ENCODE assay signal across 18 cellular contexts in the genomic region with DNA sequence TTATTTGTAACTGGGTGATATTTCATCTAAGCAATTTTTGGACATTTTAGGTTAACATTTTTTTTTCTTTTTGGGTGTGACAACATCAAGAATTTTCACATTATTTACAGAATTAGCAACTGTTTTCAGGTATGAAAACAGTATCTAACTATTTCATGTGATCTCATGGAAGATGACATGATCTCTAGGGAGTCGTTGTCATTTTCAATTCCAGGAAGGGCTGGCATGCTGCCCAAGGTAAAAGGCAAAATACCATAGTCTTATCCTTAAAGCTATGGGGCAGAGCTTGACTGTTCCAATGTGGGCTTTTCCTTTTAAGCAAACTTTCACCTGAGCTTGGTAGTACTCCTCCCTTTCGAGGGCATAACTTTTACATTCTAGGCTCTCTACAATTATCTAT.
"Had no signal": no experiment of that assay in that cellular context is flagged by ENCODE, and none has a peak within 500 bp of the region (broad histone marks: within the 10 kb centered on the region; RNA-seq: fewer than 3 reads in every experiment).

No MANE protein-coding gene starts in this region.

- H3K27me3 ChIP-seq: body of pancreas, neutrophil, testis, upper lobe of right lung had no signal

- H3K27ac ChIP-seq: body of pancreas, lower lobe of right lung, neutrophil, testis, upper lobe of right lung had no signal

- DNase-seq: activated CD4-positive, alpha-beta T cell treated with anti-CD3 and anti-CD28 coated beads for 1 hour; activated CD4-positive, alpha-beta T cell treated with anti-CD3 and anti-CD28 coated beads, Interleukin-2, amount 50 U/mL, for 48 hours; activated CD8-positive, alpha-beta memory T cell treated with anti-CD3 and anti-CD28 coated beads, Interleukin-2, amount 10 ng/mL, durations not matched to agents 7 days and 5 days; activated effector memory CD4-positive, alpha-beta T cell treated with anti-CD3 and anti-CD28 coated beads, Interleukin-2, amount 50 U/mL, for 16 hours; activated T-cell treated with anti-CD3 and anti-CD28 coated beads, Interleukin-2, amount 50 U/mL, for 4 hours; amniotic stem cell; body of pancreas; effector memory CD4-positive, alpha-beta T cell; hypothalamus; lower lobe of right lung; retina; stimulated activated CD4-positive, alpha-beta T cell treated with anti-CD3 and anti-CD28 coated beads, Interleukin-15, amount 100 ng/mL, for 24 hours; stimulated activated CD4-positive, alpha-beta T cell treated with anti-CD3 and anti-CD28 coated beads, Interleukin-4, amount 100 ng/mL, for 4 hours; stimulated activated naive CD8-positive, alpha-beta T cell treated with anti-CD3 and anti-CD28 coated beads, Interleukin-15, amount 100 ng/mL, for 72 hours; testis; upper lobe of right lung had no signal

- H3K9me3 ChIP-seq: body of pancreas, lower lobe of right lung, neutrophil, testis, upper lobe of right lung had no signal

- H3K4me1 ChIP-seq: body of pancreas, lower lobe of right lung, testis, upper lobe of right lung had no signal

- ATAC-seq: activated CD8-positive, alpha-beta memory T cell treated with anti-CD3 and anti-CD28 coated beads, Interleukin-2, amount 10 ng/mL, durations not matched to agents 7 days and 5 days; activated naive CD4-positive, alpha-beta T cell treated with anti-CD3 and anti-CD28 coated beads, Interleukin-2, amount 50 U/mL, for 72 hours; activated T-cell treated with anti-CD3 and anti-CD28 coated beads, Interleukin-2, amount 50 U/mL, for 4 hours; body of pancreas; lower lobe of right lung; stimulated activated naive CD8-positive, alpha-beta T cell treated with anti-CD3 and anti-CD28 coated beads, Interleukin-15, amount 100 ng/mL, for 72 hours; upper lobe of right lung had no signal

- H3K4me3 ChIP-seq: body of pancreas, lower lobe of right lung, testis, upper lobe of right lung had no signal

- H3K36me3 ChIP-seq: lower lobe of right lung, neutrophil, upper lobe of right lung had no signal
